1 cellular context compared by ENCODE assay signal in the genomic region with DNA sequence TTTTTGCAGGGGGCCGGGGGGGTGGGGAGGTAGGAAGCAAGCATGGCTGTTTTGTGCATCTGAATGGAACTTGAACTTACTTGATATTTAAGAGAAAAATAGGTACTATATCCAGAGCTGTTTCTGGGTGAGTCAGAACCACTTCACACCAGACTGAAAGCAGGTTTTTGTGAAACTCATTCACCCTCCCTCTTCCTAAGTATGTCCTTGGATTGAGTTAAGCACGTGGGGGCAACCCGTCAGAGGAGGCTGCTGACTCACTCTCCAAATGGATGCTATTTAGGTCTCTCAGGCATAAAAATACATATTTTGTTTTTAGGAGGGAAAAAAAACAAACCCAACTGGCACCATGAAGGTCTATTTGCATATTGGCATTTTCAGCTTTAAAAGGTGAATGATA.
TF ChIP-seq lines count a peak whose summit lies in the region.

No MANE protein-coding gene starts in this region.

TF ChIP-seq in SK-N-SH, 30 proteins besides CTCF, POLR2A, EP300 and RAD21 (continued from another document):
- TF ChIP-seq ZBTB33 (IDR thresholded peaks at IDR 0.05; ENCODE audit: borderline replicate concordance, low read depth): no peak
- TF ChIP-seq USF1 (IDR thresholded peaks at IDR 0.05; ENCODE audit: borderline replicate concordance, low read depth): peak; percentile 46; the same call in 1 of the 2 replicates
- no peak for TF ChIP-seq EZH2phosphoT487 (IDR thresholded peaks at IDR 0.05; ENCODE audit: borderline replicate concordance, low read depth)
- TF ChIP-seq GABPA (IDR thresholded peaks at IDR 0.05; ENCODE audit: low read depth): no peak
- no peak for TF ChIP-seq MXI1 (IDR thresholded peaks at IDR 0.05; ENCODE audit: low read depth, low read length)
